23 cellular contexts compared by ENCODE assay signal in the genomic region with DNA sequence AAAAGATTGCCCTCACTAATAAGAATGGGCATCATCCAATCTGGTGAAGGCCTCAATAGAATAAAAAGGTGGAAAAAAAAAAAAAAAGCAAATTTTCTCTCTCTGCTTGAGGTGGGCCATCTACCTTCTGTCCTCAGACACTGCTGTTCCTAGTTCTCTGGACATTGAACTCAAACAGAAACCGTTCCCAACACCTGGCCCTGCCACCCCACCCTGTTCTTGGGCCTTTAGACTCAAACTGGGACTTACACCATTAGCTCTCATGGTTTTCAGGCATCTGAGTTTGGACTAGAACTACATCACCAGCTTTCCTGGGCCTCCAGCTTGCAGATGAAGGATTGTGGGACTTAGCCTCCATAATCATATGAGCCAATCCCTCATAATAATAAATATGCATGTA.
"Had no signal": no experiment of that assay in that cellular context is flagged by ENCODE, and none has a peak within 500 bp of the region (broad histone marks: within the 10 kb centered on the region; RNA-seq: fewer than 3 reads in every experiment).

No MANE protein-coding gene starts in this region.

- DNase-seq: cerebellar nuclear complex; colonic mucosa; cortex of kidney; effector CD8-positive, alpha-beta T cell; effector memory CD8-positive, alpha-beta T cell; endodermal cell; erythroblast; esophagus squamous epithelium; foreskin fibroblast; foreskin melanocyte; gastrocnemius medialis; heart left ventricle; hippocampal formation; left cardiac atrium; left lung; left ventricle myocardium superior; lower lobe of right lung; mesenchymal stem cell; naive B cell had no signal

- H3K27me3 Mint-ChIP-seq: dendritic cell treated with granulocyte-macrophage colony-stimulating factor and Interleukin-4, amounts not matched to agents 40 ng/mL and 50 ng/mL, for 4 days; effector memory CD8-positive, alpha-beta T cell; naive B cell had no signal

- H3K36me3 ChIP-seq: colonic mucosa, esophagus squamous epithelium, gastrocnemius medialis, heart left ventricle, left lung, lower lobe of right lung had no signal

- H3K4me3 ChIP-seq: colonic mucosa, esophagus squamous epithelium, gastrocnemius medialis, heart left ventricle, left lung, lower lobe of right lung had no signal

- H3K4me1 ChIP-seq: colonic mucosa, esophagus squamous epithelium, left lung, lower lobe of right lung had no signal

- H3K27ac ChIP-seq: colonic mucosa, epithelial cell of prostate, esophagus squamous epithelium, gastrocnemius medialis, heart left ventricle, left lung, lower lobe of right lung had no signal

- H3K4me3 Mint-ChIP-seq: dendritic cell treated with granulocyte-macrophage colony-stimulating factor and Interleukin-4, amounts not matched to agents 40 ng/mL and 50 ng/mL, for 4 days; effector memory CD8-positive, alpha-beta T cell; endodermal cell; mesothelial cell of epicardium had no signal

- H3K27ac Mint-ChIP-seq: dendritic cell treated with granulocyte-macrophage colony-stimulating factor and Interleukin-4, amounts not matched to agents 40 ng/mL and 50 ng/mL, for 4 days; effector memory CD8-positive, alpha-beta T cell; endodermal cell; mesothelial cell of epicardium had no signal

- H3K9me3 ChIP-seq: colonic mucosa, esophagus squamous epithelium, gastrocnemius medialis, left lung had no signal

- H3K27me3 ChIP-seq: colonic mucosa, esophagus squamous epithelium, gastrocnemius medialis, heart left ventricle, left lung had no signal

- H3K9me3 Mint-ChIP-seq: effector memory CD8-positive, alpha-beta T cell had no signal

- ATAC-seq: effector memory CD8-positive, alpha-beta T cell; esophagus mucosa; gastrocnemius medialis; heart left ventricle; left cardiac atrium; left lung; left ventricle myocardium superior; lower lobe of right lung had no signal
